ENCODE assay signal across 28 cellular contexts in the genomic region with DNA sequence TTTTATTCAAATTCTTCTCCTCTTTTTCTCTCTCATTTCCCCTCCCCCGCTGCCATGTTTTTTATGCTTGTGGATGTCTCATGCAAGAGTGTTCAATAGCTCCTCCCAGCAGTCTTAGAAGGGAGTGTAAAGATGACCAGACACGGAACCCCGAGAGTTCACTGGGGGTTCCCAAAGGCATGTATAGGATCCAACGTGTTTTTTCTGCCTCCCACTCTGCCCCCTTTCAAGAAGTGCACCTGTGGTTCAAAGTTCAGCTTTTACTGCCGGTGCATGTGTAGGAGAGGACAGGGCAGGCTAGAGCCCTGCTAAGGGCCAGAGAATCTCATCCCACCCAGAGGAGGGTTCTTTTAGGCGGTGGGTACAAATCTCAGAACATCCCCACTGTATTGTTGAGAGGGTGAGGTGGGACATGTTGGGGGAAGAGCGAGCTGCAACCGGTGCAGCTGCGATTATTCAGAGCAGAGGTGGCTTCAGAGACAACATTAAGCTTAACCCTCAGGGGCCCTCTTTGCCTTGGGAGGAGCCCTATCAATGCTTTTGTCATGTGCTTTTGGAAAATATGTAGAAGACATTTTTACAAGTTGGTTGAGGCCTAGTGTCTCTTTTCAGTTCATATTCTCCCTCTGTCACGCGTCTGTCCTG. TPM values are rescaled to one million over a fixed set of nuclear protein-coding genes. Genes with fewer than 3 reads are reported as not detected.
A peak's percentile ranks its signal among the peaks of the same experiment; 100 is the strongest.
DNase-seq lines count a peak whose midpoint lies in the region; ATAC-seq and TF ChIP-seq lines count a peak whose summit lies in the region.
"Had no signal": no experiment of that assay in that cellular context is flagged by ENCODE, and none has a peak within 500 bp of the region (broad histone marks: within the 10 kb centered on the region; RNA-seq: fewer than 3 reads in every experiment).

No MANE protein-coding gene starts in this region.

- 73% methylated on average over 10 of the region's 11 CpGs for WGBS in HUES64

- no peak overlapping the region for H3K4me3 ChIP-seq in A673 (ENCODE audit: low read depth, low read length, poor library complexity, severe bottlenecking)
- H3K4me3 ChIP-seq in HUES64 (ENCODE audit: low read length): no peak overlapping the region
- no peak overlapping the region for H3K4me3 ChIP-seq in fibroblast of villous mesenchyme (ENCODE audit: low read depth, low read length)
- H3K4me3 ChIP-seq in osteoblast (ENCODE audit: insufficient read depth, low read length): no peak overlapping the region
- H3K4me3 ChIP-seq: BLaER1 treated with 17β-estradiol and CSF1 and Interleukin-3, amounts not matched to agents 10 nM and 100 nM; testis had no signal

- no peaks in the 10 kb centered on the region for H3K27me3 ChIP-seq in A673 (replicated peaks; ENCODE audit: insufficient read depth, low read depth, low read length, poor library complexity)
- H3K27me3 ChIP-seq in HUES64 (ENCODE audit: insufficient read depth, low read length): no peaks in the 10 kb centered on the region
- no peaks in the 10 kb centered on the region for H3K27me3 ChIP-seq in osteoblast (ENCODE audit: insufficient read depth, low read length)
- H3K27me3 ChIP-seq: BLaER1 treated with 17β-estradiol and CSF1 and Interleukin-3, amounts not matched to agents 10 nM and 100 nM; testis had no signal

- no peaks in the 10 kb centered on the region for H4K20me1 ChIP-seq in osteoblast (ENCODE audit: insufficient read depth, low read length)
- H4K20me1 ChIP-seq: BLaER1 treated with 17β-estradiol and CSF1 and Interleukin-3, amounts not matched to agents 10 nM and 100 nM had no signal

- H2AFZ ChIP-seq in osteoblast (ENCODE audit: low read length): peak overlapping the region; percentile 84

- no TSS peak for BruUV-seq in A673 (replicated peaks; lab: Mats Ljungman, UMichigan)

- POLR2A ChIA-PET in A673 (lab: Charles Lee; ENCODE audit: low non-redundant PET): no interaction called here

- H3K36me3 ChIP-seq in A673 (ENCODE audit: insufficient read depth, low read length, poor library complexity, severe bottlenecking) (no peaks in the 10 kb centered on the region), HUES64 (ENCODE audit: insufficient read depth, low read length) (no peaks in the 10 kb centered on the region), osteoblast (ENCODE audit: insufficient read depth, low read length) (no peaks in the 10 kb centered on the region)
- H3K36me3 ChIP-seq: BLaER1 treated with 17β-estradiol and CSF1 and Interleukin-3, amounts not matched to agents 10 nM and 100 nM; WERI-Rb-1 had no signal

- CTCF ChIA-PET in A673 (lab: Charles Lee): no interaction called here
- CTCF ChIA-PET in activated naive CD4-positive, alpha-beta T cell treated with anti-CD3 and anti-CD28 coated beads, Interleukin-2, amount 10 ng/mL, durations not matched to agents 7 days and 5 days (lab: Charles Lee): no interaction called here

- H3K27me3 Mint-ChIP-seq in activated naive CD4-positive, alpha-beta T cell treated with anti-CD3 and anti-CD28 coated beads, Interleukin-2, amount 10 ng/mL, durations not matched to agents 7 days and 5 days: peaks cover 16% of the 10 kb centered on the region
- H3K27me3 Mint-ChIP-seq: activated CD4-positive, alpha-beta T cell treated with anti-CD3 and anti-CD28 coated beads, Interleukin-2, amount 10 ng/mL, durations not matched to agents 7 days and 5 days had no signal

- H3K4me1 ChIP-seq in A673 (ENCODE audit: insufficient read depth, low read length, poor library complexity, severe bottlenecking) (peaks cover 24% of the 10 kb centered on the region), HUES64 (ENCODE audit: insufficient read depth, low read length) (peaks cover 31% of the 10 kb centered on the region), osteoblast (ENCODE audit: insufficient read depth, low read length) (peaks cover 6% of the 10 kb centered on the region)

- no peaks in the 10 kb centered on the region for H3K79me2 ChIP-seq in osteoblast (ENCODE audit: insufficient read depth, low read length)

- H3K9me3 ChIP-seq in A673 (ENCODE audit: low read depth, low read length, poor library complexity, severe bottlenecking) (no peaks in the 10 kb centered on the region), HUES64 (ENCODE audit: insufficient read depth, low read depth, low read length) (no peaks in the 10 kb centered on the region; the same call in 1 of the 2 replicates), osteoblast (ENCODE audit: low read depth, low read length) (no peaks in the 10 kb centered on the region)
- H3K9me3 ChIP-seq: BLaER1 treated with 17β-estradiol and CSF1 and Interleukin-3, amounts not matched to agents 10 nM and 100 nM; testis had no signal

- H3K9me3 Mint-ChIP-seq in activated naive CD4-positive, alpha-beta T cell treated with anti-CD3 and anti-CD28 coated beads, Interleukin-2, amount 10 ng/mL, durations not matched to agents 7 days and 5 days: no peaks in the 10 kb centered on the region
- H3K9me3 Mint-ChIP-seq: activated CD4-positive, alpha-beta T cell treated with anti-CD3 and anti-CD28 coated beads, Interleukin-2, amount 10 ng/mL, durations not matched to agents 7 days and 5 days; HFFc6; naive thymus-derived CD4-positive, alpha-beta T cell had no signal

- TF ChIP-seq CTCF in A673 (conservative IDR thresholded peaks at IDR 0.05; ENCODE audit: low read depth, low read length) (no peak), fibroblast of villous mesenchyme (IDR thresholded peaks at IDR 0.05; ENCODE audit: insufficient read depth, low read depth, low read length) (no peak), osteoblast (IDR thresholded peaks at IDR 0.05; ENCODE audit: extremely low read depth, low read depth, low read length) (no peak)

- H3K9ac ChIP-seq in HUES64 (ENCODE audit: low read depth, low read length): no peak overlapping the region
- H3K9ac ChIP-seq: BLaER1 treated with 17β-estradiol and CSF1 and Interleukin-3, amounts not matched to agents 10 nM and 100 nM had no signal

- H3K27ac ChIP-seq in A673 (ENCODE audit: low read depth, low read length, poor library complexity, severe bottlenecking) (peak overlapping the region; percentile 32), HUES64 (ENCODE audit: low read depth, low read length) (peak overlapping the region; percentile 30; the same call in 1 of the 2 replicates), osteoblast (ENCODE audit: low read depth, low read length) (no peak overlapping the region)
- H3K27ac ChIP-seq: BLaER1 treated with 17β-estradiol and CSF1 and Interleukin-3, amounts not matched to agents 10 nM and 100 nM; HL-60; testis; WERI-Rb-1 had no signal

- H3K4me1 Mint-ChIP-seq in activated naive CD4-positive, alpha-beta T cell treated with anti-CD3 and anti-CD28 coated beads, Interleukin-2, amount 10 ng/mL, durations not matched to agents 7 days and 5 days: peaks cover 26% of the 10 kb centered on the region

- H3K36me3 Mint-ChIP-seq in activated naive CD4-positive, alpha-beta T cell treated with anti-CD3 and anti-CD28 coated beads, Interleukin-2, amount 10 ng/mL, durations not matched to agents 7 days and 5 days: no peaks in the 10 kb centered on the region

- no peak for DNase-seq in A673 (ENCODE audit: low spot score)
- peak; percentile 18 for DNase-seq in fibroblast of villous mesenchyme (ENCODE audit: low read depth)
- no peak for DNase-seq in osteoblast (ENCODE audit: insufficient read length, low spot score, missing footprints)
- no peak for DNase-seq in activated naive CD4-positive, alpha-beta T cell treated with anti-CD3 and anti-CD28 coated beads, Interleukin-2, amount 10 ng/mL, durations not matched to agents 7 days and 5 days
- DNase-seq in MV-4-11 (lab: John Stamatoyannopoulos, UW): no peak
- no peak for DNase-seq in NCI-H510A treated with DMSO at 0.1 percent for 48 hours (lab: John Stamatoyannopoulos, UW)
- DNase-seq: activated CD4-positive, alpha-beta T cell treated with anti-CD3 and anti-CD28 coated beads, Interleukin-2, amount 10 ng/mL, durations not matched to agents 7 days and 5 days; activated naive CD4-positive, alpha-beta T cell treated with anti-CD3 and anti-CD28 coated beads, Interleukin-2, amount 50 U/mL, for 16 hours; activated T-cell treated with anti-CD3 and anti-CD28 coated beads, Interleukin-2, amount 50 U/mL, for 48 hours; COR-L47; DND-41; foreskin melanocyte; HFFc6; left cardiac atrium; naive thymus-derived CD4-positive, alpha-beta T cell; NCI-H1092 treated with DMSO at 0.1 percent for 48 hours; NCI-H187 treated with DMSO at 0.1 percent for 48 hours; NCI-H526 treated with DMSO at 0.1 percent for 48 hours; nucleus accumbens; stimulated activated naive CD4-positive, alpha-beta T cell treated with Interleukin-2 at 50 U/mL for 16 hours; T1000; testis; WERI-Rb-1 had no signal

- no peak for ATAC-seq in HG03095 (IDR thresholded peaks at IDR 0.05; ENCODE audit: unreplicated experiment)
- ATAC-seq: left cardiac atrium; naive thymus-derived CD4-positive, alpha-beta T cell; Panc1 had no signal

- no peak overlapping the region for H3K4me3 Mint-ChIP-seq in activated naive CD4-positive, alpha-beta T cell treated with anti-CD3 and anti-CD28 coated beads, Interleukin-2, amount 10 ng/mL, durations not matched to agents 7 days and 5 days
- H3K4me3 Mint-ChIP-seq: activated CD4-positive, alpha-beta T cell treated with anti-CD3 and anti-CD28 coated beads, Interleukin-2, amount 10 ng/mL, durations not matched to agents 7 days and 5 days; HFFc6; naive thymus-derived CD4-positive, alpha-beta T cell had no signal

- peak overlapping the region; percentile 60 for H3K4me2 ChIP-seq in osteoblast (ENCODE audit: insufficient read depth, low read length)

- no peak overlapping the region for H3K27ac Mint-ChIP-seq in activated naive CD4-positive, alpha-beta T cell treated with anti-CD3 and anti-CD28 coated beads, Interleukin-2, amount 10 ng/mL, durations not matched to agents 7 days and 5 days
- H3K27ac Mint-ChIP-seq: activated CD4-positive, alpha-beta T cell treated with anti-CD3 and anti-CD28 coated beads, Interleukin-2, amount 10 ng/mL, durations not matched to agents 7 days and 5 days; HFFc6; naive thymus-derived CD4-positive, alpha-beta T cell had no signal

- intact Hi-C loops in A673 (cut with micrococcal nuclease; ENCODE audit: unreplicated experiment): no loop called here

RNA-seq across cellular contexts. Expression of a gene that starts 14.5 kb away (rescaled TPM):
- 802 and 864 TPM in 2 replicates for total RNA-seq in A673 (2021)
- 1,003 TPM for polyA plus RNA-seq in HUES64 (2013, experiment 1 of 2)
- polyA plus RNA-seq in HUES64 (2013, experiment 2 of 2): 1,057 TPM
- 133 and 161 TPM in 2 replicates for total RNA-seq in fibroblast of villous mesenchyme
- total RNA-seq in osteoblast: 123 and 131 TPM in 2 replicates

RNA-seq across cellular contexts. Expression of a gene that starts 51.0 kb away (rescaled TPM):
- total RNA-seq in A673 (2021): 4.9 and 6.2 TPM in 2 replicates
- 10.3 TPM for polyA plus RNA-seq in HUES64 (2013, experiment 1 of 2)
- 8.8 TPM for polyA plus RNA-seq in HUES64 (2013, experiment 2 of 2)
- 12.2 and 15.1 TPM in 2 replicates for total RNA-seq in fibroblast of villous mesenchyme
- 14.1 and 20.9 TPM in 2 replicates for total RNA-seq in osteoblast

RNA-seq across cellular contexts. Expression of a gene that starts 52.3 kb away (rescaled TPM):
- total RNA-seq in A673 (2021) (0.54 and 0.76 TPM in 2 replicates), fibroblast of villous mesenchyme (1.3 and 1.9 TPM in 2 replicates), osteoblast (2.4 and 13.8 TPM in 2 replicates)
- polyA plus RNA-seq in HUES64 (2013, experiment 1 of 2): 13.1 TPM
- 12.8 TPM for polyA plus RNA-seq in HUES64 (2013, experiment 2 of 2)
- total RNA-seq: activated CD4-positive, alpha-beta T cell treated with anti-CD3 and anti-CD28 coated beads, Interleukin-2, amount 10 ng/mL, durations not matched to agents 7 days and 5 days; naive thymus-derived CD4-positive, alpha-beta T cell had no signal
- polyA plus RNA-seq: naive thymus-derived CD4-positive, alpha-beta T cell had no signal

RNA-seq across cellular contexts. Expression of a gene that starts 58.0 kb away (rescaled TPM):
- total RNA-seq in A673 (2021) (not detected in 2 replicates), fibroblast of villous mesenchyme (2.3 and 3.0 TPM in 2 replicates), osteoblast (1.8 TPM in 2 replicates)
- 1.3 TPM for polyA plus RNA-seq in HUES64 (2013, experiment 1 of 2)
- 1.1 TPM for polyA plus RNA-seq in HUES64 (2013, experiment 2 of 2)
